ENCODE assay signal across 9 cellular contexts in genomic region chr5:72194846-72195245, GRCh38.
A peak's percentile ranks its signal among the peaks of the same experiment; 100 is the strongest.
DNase-seq lines count a peak whose midpoint lies in the region; ATAC-seq and FAIRE-seq lines count a peak whose summit lies in the region.
"Had no signal": no experiment of that assay in that cellular context is flagged by ENCODE, and none has a peak within 500 bp of the region (broad histone marks: within the 10 kb centered on the region; RNA-seq: fewer than 3 reads in every experiment).

No MANE protein-coding gene starts in this region.

- H3K36me3 Mint-ChIP-seq in IgD-negative memory B cell, result peaks cover 4% of the 10 kb centered on the region
- H3K36me3 Mint-ChIP-seq in memory B cell, result peaks cover 5% of the 10 kb centered on the region

- no peak for FAIRE-seq in urothelium cell line (lab: Jason Lieb, UNC)

- intact Hi-C loops in cardiac septum (cut with DNase I), result loop anchor here (5.0 kb wide), 1 partner anchor 42 kb away; no protein-coding TSS in a partner anchor

- peak overlapping the region; percentile 18 to 84 (median 66) for H3K4me3 Mint-ChIP-seq in IgD-negative memory B cell
- H3K4me3 Mint-ChIP-seq in memory B cell, result peak overlapping the region; percentile 58

- DNase-seq in memory B cell (ENCODE audit: low spot score in 2 of 2), result peak in 1 of 2 donors; percentile 11
- no peak for DNase-seq in putamen (ENCODE audit: low spot score)
- no peak for DNase-seq in OCI-M2 (lab: John Stamatoyannopoulos, UW; ENCODE audit: unreplicated experiment)
- DNase-seq in urothelium cell line (ENCODE audit: low spot score), result no peak
- no peak for DNase-seq in cardiac septum (ENCODE audit: low spot score)
- DNase-seq: erythroblast had no signal

- peaks cover 15 to 16% (median 15%) of the 10 kb centered on the region in 3 donors for H3K4me1 Mint-ChIP-seq in IgD-negative memory B cell
- H3K4me1 Mint-ChIP-seq in memory B cell, result peaks cover 14% of the 10 kb centered on the region

- H3K27ac Mint-ChIP-seq in IgD-negative memory B cell (peak overlapping the region; percentile 10 to 94 (median 82)), memory B cell (peak overlapping the region; percentile 80)

- ATAC-seq in GM18868 (IDR thresholded peaks at IDR 0.05; ENCODE audit: unreplicated experiment), result peak; percentile 87
- peak; percentile 97 for ATAC-seq in GM21619 (IDR thresholded peaks at IDR 0.05; ENCODE audit: unreplicated experiment)
- ATAC-seq in memory B cell (ENCODE audit: low read depth), result peak; percentile 84

- H3K9me3 Mint-ChIP-seq in IgD-negative memory B cell (peaks cover 0 to 7% (median 0%) of the 10 kb centered on the region in 3 donors), memory B cell (peaks cover 4% of the 10 kb centered on the region)

- peaks cover 28% of the 10 kb centered on the region for H3K27me3 Mint-ChIP-seq in IgD-negative memory B cell
- peaks cover 18% of the 10 kb centered on the region for H3K27me3 Mint-ChIP-seq in memory B cell
